ENCODE assay signal across 10 cellular contexts in genomic region chr3:52023860-52024764, GRCh38. TPM values are rescaled to one million over a fixed set of nuclear protein-coding genes. Genes with fewer than 3 reads are reported as not detected.
DNase-seq lines count a peak whose midpoint lies in the region; ATAC-seq and TF ChIP-seq lines count a peak whose summit lies in the region.
"Had no signal": no experiment of that assay in that cellular context is flagged by ENCODE, and none has a peak within 500 bp of the region (broad histone marks: within the 10 kb centered on the region; RNA-seq: fewer than 3 reads in every experiment).

No MANE protein-coding gene starts in this region.

- WGBS in neuronal stem cell (ENCODE audit: extremely low coverage in 2 of 2, insufficient read length in 2 of 2, insufficient replicate concordance in 1 of 2), 2 donors: no CpG with 5 or more reads among the region's 8 CpGs

- H3K27ac ChIP-seq in OCI-LY3 (ENCODE audit: low read length) (no peak overlapping the region), neuronal stem cell (replicated peaks; ENCODE audit: low read length) (no peak overlapping the region), MM.1S (ENCODE audit: low read length) (no peak overlapping the region)
- H3K27ac ChIP-seq: neutrophil had no signal

- peak overlapping the region; percentile 47 for H2BK5ac ChIP-seq in neuronal stem cell (ENCODE audit: low read length)

- no peak overlapping the region for H3K4ac ChIP-seq in neuronal stem cell (ENCODE audit: low read length)

- peaks cover 27% of the 10 kb centered on the region for H3K4me1 Mint-ChIP-seq in HFFc6 (ENCODE audit: low read depth)

- H3K14ac ChIP-seq in neuronal stem cell (ENCODE audit: low read length): no peak overlapping the region

- no peaks in the 10 kb centered on the region for H3F3A ChIP-seq in MM.1S (ENCODE audit: insufficient read depth, low read length)

- no peaks in the 10 kb centered on the region; the same call in 1 of the 2 replicates for H3K27me3 Mint-ChIP-seq in HFFc6 (ENCODE audit: insufficient read depth)

- H3K9me3 Mint-ChIP-seq in HFFc6: no peaks in the 10 kb centered on the region

- no peak overlapping the region for H3K23ac ChIP-seq in neuronal stem cell (ENCODE audit: low read depth, low read length, poor library complexity)

- peak overlapping the region; percentile 36 for H2BK120ac ChIP-seq in neuronal stem cell (ENCODE audit: low read depth, low read length)

- no peaks in the 10 kb centered on the region for H3K9me2 ChIP-seq in MM.1S (replicated peaks; ENCODE audit: insufficient read depth, low read length)

- no peaks in the 10 kb centered on the region for H3K79me2 ChIP-seq in OCI-LY3 (ENCODE audit: low read length)
- no peaks in the 10 kb centered on the region for H3K79me2 ChIP-seq in MM.1S (ENCODE audit: low read length)

- no peak overlapping the region for H4K91ac ChIP-seq in neuronal stem cell (ENCODE audit: low read depth, low read length, poor library complexity)

- H4K8ac ChIP-seq in neuronal stem cell (ENCODE audit: low read depth, low read length): no peak overlapping the region

- peak; percentile 69 for ATAC-seq in GM18907 (IDR thresholded peaks at IDR 0.05; ENCODE audit: unreplicated experiment)
- peak; percentile 72 for ATAC-seq in GM21786 (IDR thresholded peaks at IDR 0.05; ENCODE audit: unreplicated experiment)
- ATAC-seq: HCT116 had no signal

- peak overlapping the region; percentile 50 for H3K4me2 ChIP-seq in OCI-LY3 (ENCODE audit: low read length)
- no peak overlapping the region for H3K4me2 ChIP-seq in neuronal stem cell (ENCODE audit: insufficient read depth, low read length, poor library complexity, severe bottlenecking)
- H3K4me2 ChIP-seq in MM.1S (ENCODE audit: low read depth, low read length): no peak overlapping the region

- no peak overlapping the region for H2AK5ac ChIP-seq in neuronal stem cell (ENCODE audit: low read depth, low read length)

- H3K4me3 ChIP-seq in OCI-LY3 (ENCODE audit: low read length) (peak overlapping the region; percentile 8; the same call in 1 of the 2 replicates), neuronal stem cell (ENCODE audit: low read length in 2 of 2) (no peak overlapping the region), MM.1S (ENCODE audit: low read length) (no peak overlapping the region)

- H3K4me1 ChIP-seq in OCI-LY3 (ENCODE audit: low read length): peaks cover 27% of the 10 kb centered on the region
- H3K4me1 ChIP-seq in neuronal stem cell (ENCODE audit: control insufficient read depth in 2 of 2, insufficient read depth in 1 of 2, low read depth in 1 of 2, low read length in 2 of 2): peaks cover 30 to 33% of the 10 kb centered on the region in 2 donors
- H3K4me1 ChIP-seq in MM.1S (ENCODE audit: low read length): no peaks in the 10 kb centered on the region

- H3K79me1 ChIP-seq in neuronal stem cell (ENCODE audit: low read depth, low read length): peaks cover 2% of the 10 kb centered on the region

- H2AFZ ChIP-seq in OCI-LY3 (ENCODE audit: low read depth, low read length) (peak overlapping the region; percentile 58), neuronal stem cell (ENCODE audit: low read length) (peak overlapping the region; percentile 82), MM.1S (ENCODE audit: low read length) (no peak overlapping the region)

- TF ChIP-seq CTCF in OCI-LY3 (IDR thresholded peaks at IDR 0.05; ENCODE audit: low read depth, low read length): no peak
- no peak for TF ChIP-seq CTCF in HFFc6 (IDR thresholded peaks at IDR 0.05)
- TF ChIP-seq CTCF in MM.1S (IDR thresholded peaks at IDR 0.05; ENCODE audit: low read length): no peak

- H3K9ac ChIP-seq in OCI-LY3 (ENCODE audit: low read length) (peak overlapping the region; percentile 16; the same call in 1 of the 2 replicates), neuronal stem cell (ENCODE audit: low read depth, low read length, poor library complexity) (no peak overlapping the region), MM.1S (ENCODE audit: low read length) (no peak overlapping the region)

- H4K20me1 ChIP-seq in OCI-LY3 (ENCODE audit: insufficient read depth, low read length) (no peaks in the 10 kb centered on the region), MM.1S (ENCODE audit: insufficient read depth, low read length) (no peaks in the 10 kb centered on the region)

- H3K18ac ChIP-seq in neuronal stem cell (ENCODE audit: low read length): peak overlapping the region; percentile 85

- no peak overlapping the region for H3K27ac Mint-ChIP-seq in HFFc6

- H3K9me3 ChIP-seq in OCI-LY3 (ENCODE audit: insufficient read depth, low read length): no peaks in the 10 kb centered on the region
- H3K9me3 ChIP-seq in neuronal stem cell (replicated peaks in 1 of 2; ENCODE audit: control insufficient read depth in 2 of 2, insufficient read depth in 1 of 2, low read depth in 1 of 2, low read length in 2 of 2): no peaks in the 10 kb centered on the region
- H3K9me3 ChIP-seq in MM.1S (replicated peaks; ENCODE audit: insufficient read depth, low read length): no peaks in the 10 kb centered on the region
- H3K9me3 ChIP-seq: neutrophil had no signal

- DNase-seq in neuronal stem cell (ENCODE audit: low spot score): no peak
- no peak for DNase-seq in RKO (ENCODE audit: low spot score)
- DNase-seq in HFFc6: no peak
- DNase-seq in DMS79 (lab: John Stamatoyannopoulos, UW): no peak
- DNase-seq in MM.1S: no peak

- H3K36me3 ChIP-seq in OCI-LY3 (replicated peaks; ENCODE audit: low read depth, low read length): no peaks in the 10 kb centered on the region
- no peaks in the 10 kb centered on the region for H3K36me3 ChIP-seq in neuronal stem cell (replicated peaks in 1 of 2; ENCODE audit: control insufficient read depth in 2 of 2, insufficient read depth in 2 of 2, low read length in 2 of 2)
- no peaks in the 10 kb centered on the region for H3K36me3 ChIP-seq in MM.1S (replicated peaks; ENCODE audit: insufficient read depth, low read length)
- H3K36me3 ChIP-seq: neutrophil had no signal

- H2BK15ac ChIP-seq in neuronal stem cell (ENCODE audit: low read length): peak overlapping the region; percentile 1

- H3K27me3 ChIP-seq in OCI-LY3 (ENCODE audit: low read depth, low read length): peaks cover 10% of the 10 kb centered on the region; the same call in 1 of the 2 replicates
- peaks cover 0 to 23% (median 0%) of the 10 kb centered on the region in 3 experiments for H3K27me3 ChIP-seq in neuronal stem cell (ENCODE audit: control insufficient read depth in 3 of 3, insufficient read depth in 3 of 3, low read depth in 1 of 3, low read length in 3 of 3)
- H3K27me3 ChIP-seq in MM.1S (replicated peaks; ENCODE audit: insufficient read depth, low read length): no peaks in the 10 kb centered on the region
- H3K27me3 ChIP-seq: neutrophil had no signal

- no peaks in the 10 kb centered on the region for H3K36me3 Mint-ChIP-seq in HFFc6 (ENCODE audit: low read depth)

- peak overlapping the region; percentile 14 for H2BK12ac ChIP-seq in neuronal stem cell (ENCODE audit: low read length)

- no peak overlapping the region for H3K4me3 Mint-ChIP-seq in HFFc6

RNA-seq across cellular contexts. Expression of gene RPL29, which starts 28.4 kb away (rescaled TPM):
- 2,500 TPM for polyA plus RNA-seq in neuronal stem cell (2013, experiment 1 of 2)
- polyA plus RNA-seq in neuronal stem cell (2013, experiment 2 of 2): 2,467 TPM
- 1,000 to 10,000 TPM; 1,011 to 1,270 (median 1,111) TPM for total RNA-seq in HFFc6 (2021; fragmentation: NEBNext Ultra II Directional; extraction: Animal tissue kit (Norgen Biotek cat#: 25700))

RNA-seq across cellular contexts. Expression of gene DUSP7, which starts 32.3 kb away (rescaled TPM):
- 13.5 TPM for polyA plus RNA-seq in neuronal stem cell (2013, experiment 1 of 2)
- polyA plus RNA-seq in neuronal stem cell (2013, experiment 2 of 2): 13.8 TPM
- total RNA-seq in HFFc6 (2021; fragmentation: NEBNext Ultra II Directional; extraction: Animal tissue kit (Norgen Biotek cat#: 25700)): 10 to 100 TPM; 31.7 to 43.3 (median 37.4) TPM

RNA-seq across cellular contexts. Expression of gene ACY1, which starts 40.8 kb away (rescaled TPM):
- polyA plus RNA-seq in neuronal stem cell (2013, experiment 1 of 2): 7.8 TPM
- 7.4 TPM for polyA plus RNA-seq in neuronal stem cell (2013, experiment 2 of 2)
- 10 to 100 TPM; 40.0 to 49.2 (median 41.5) TPM for total RNA-seq in HFFc6 (2021; fragmentation: NEBNext Ultra II Directional; extraction: Animal tissue kit (Norgen Biotek cat#: 25700))

RNA-seq across cellular contexts. Expression of gene ABHD14A, which starts 49.2 kb away (rescaled TPM):
- 18.1 TPM for polyA plus RNA-seq in neuronal stem cell (2013, experiment 1 of 2)
- 16.4 TPM for polyA plus RNA-seq in neuronal stem cell (2013, experiment 2 of 2)
- 10 to 100 TPM; 10.5 to 13.2 (median 11.0) TPM for total RNA-seq in HFFc6 (2021; fragmentation: NEBNext Ultra II Directional; extraction: Animal tissue kit (Norgen Biotek cat#: 25700))

RNA-seq across cellular contexts. Expression of gene ABHD14B, which starts 50.3 kb away (rescaled TPM):
- polyA plus RNA-seq in neuronal stem cell (2013, experiment 1 of 2): 4.3 TPM
- polyA plus RNA-seq in neuronal stem cell (2013, experiment 2 of 2): 4.5 TPM
- total RNA-seq in HFFc6 (2021; fragmentation: NEBNext Ultra II Directional; extraction: Animal tissue kit (Norgen Biotek cat#: 25700)): 10 to 100 TPM; 29.6 to 39.3 (median 33.9) TPM
